Comparison of ENCODE assay signal across 8 cellular contexts in genomic region chr4:156378053-156378665, GRCh38.
DNase-seq lines count a peak whose midpoint lies in the region; ATAC-seq and TF ChIP-seq lines count a peak whose summit lies in the region.

No MANE protein-coding gene starts in this region.

- H3K27me3 Mint-ChIP-seq in glutamatergic neuron (ENCODE audit: unreplicated experiment), result peaks cover 2% of the 10 kb centered on the region

- no peak overlapping the region for H3K4me3 Mint-ChIP-seq in glutamatergic neuron (ENCODE audit: unreplicated experiment)

- in situ Hi-C loops in GM13976 (cut with MboI; ENCODE audit: low sequenced_read_pairs, unreplicated experiment), result no loop called here

- no peaks in the 10 kb centered on the region for H3K4me1 ChIP-seq in NT2/D1 (ENCODE audit: insufficient read depth, insufficient read length)

- H3K4me3 ChIP-seq in NT2/D1 (ENCODE audit: insufficient read length, low read depth), result no peak overlapping the region

- no peaks in the 10 kb centered on the region for H3K36me3 ChIP-seq in NT2/D1 (ENCODE audit: insufficient read depth, insufficient read length, low read length)

- TF ChIP-seq CTCF in GM13976 (IDR thresholded peaks at IDR 0.05; ENCODE audit: borderline replicate concordance, control extremely low read depth, extremely low read depth, insufficient read depth, missing control alignments) (peak; percentile 60), glutamatergic neuron (IDR thresholded peaks at IDR 0.05; ENCODE audit: partially characterized antibody, unreplicated experiment) (peak; percentile 75)

- ATAC-seq in HG02885 (IDR thresholded peaks at IDR 0.05; ENCODE audit: poor library complexity, unreplicated experiment) (peak; percentile 82), HG02642 (IDR thresholded peaks at IDR 0.05; ENCODE audit: poor library complexity, unreplicated experiment) (no peak)

- no peak overlapping the region for H3K27ac Mint-ChIP-seq in glutamatergic neuron (ENCODE audit: unreplicated experiment)

- no peaks in the 10 kb centered on the region for H3K9me3 Mint-ChIP-seq in glutamatergic neuron (ENCODE audit: unreplicated experiment)

- H3K36me3 Mint-ChIP-seq in glutamatergic neuron (ENCODE audit: unreplicated experiment), result no peaks in the 10 kb centered on the region

- H3K27me3 ChIP-seq in NT2/D1 (ENCODE audit: insufficient read depth, insufficient read length), result no peaks in the 10 kb centered on the region

- DNase-seq in GM13976 (ENCODE audit: low spot score), result peak; percentile 56
- DNase-seq in NT2/D1 (ENCODE audit: low read depth, low spot score), result peak; percentile 15
- DNase-seq in glutamatergic neuron, result no peak
- no peak for DNase-seq in activated CD4-positive, alpha-beta T cell treated with anti-CD3 and anti-CD28 coated beads, Interleukin-2, amount 50 U/mL, for 1 hour
- DNase-seq in DMS153 treated with DMSO at 0.1 percent for 48 hours (lab: John Stamatoyannopoulos, UW; ENCODE audit: unreplicated experiment), result no peak
- no peak for DNase-seq in cerebellum (ENCODE audit: low spot score)

- H3K9me3 ChIP-seq in NT2/D1 (ENCODE audit: insufficient read depth, low read length), result no peaks in the 10 kb centered on the region

- no peaks in the 10 kb centered on the region for H3K4me1 Mint-ChIP-seq in glutamatergic neuron (ENCODE audit: low read depth, unreplicated experiment)

- H3K9ac ChIP-seq in NT2/D1 (ENCODE audit: insufficient read length, low read depth), result no peak overlapping the region

Comparison
In these comparisons a context has a peak if more than half of its experiments do, and no peak if none do; other contexts are left out.
1. DNase-seq: peak in GM13976 (single experiment) and NT2/D1 (single experiment); none in glutamatergic neuron (single experiment), activated CD4-positive, alpha-beta T cell treated with anti-CD3 and anti-CD28 coated beads, Interleukin-2, amount 50 U/mL, for 1 hour (single experiment), DMS153 treated with DMSO at 0.1 percent for 48 hours (single experiment) and cerebellum (single experiment).